ENCODE assay signal across 22 cellular contexts in the genomic region with DNA sequence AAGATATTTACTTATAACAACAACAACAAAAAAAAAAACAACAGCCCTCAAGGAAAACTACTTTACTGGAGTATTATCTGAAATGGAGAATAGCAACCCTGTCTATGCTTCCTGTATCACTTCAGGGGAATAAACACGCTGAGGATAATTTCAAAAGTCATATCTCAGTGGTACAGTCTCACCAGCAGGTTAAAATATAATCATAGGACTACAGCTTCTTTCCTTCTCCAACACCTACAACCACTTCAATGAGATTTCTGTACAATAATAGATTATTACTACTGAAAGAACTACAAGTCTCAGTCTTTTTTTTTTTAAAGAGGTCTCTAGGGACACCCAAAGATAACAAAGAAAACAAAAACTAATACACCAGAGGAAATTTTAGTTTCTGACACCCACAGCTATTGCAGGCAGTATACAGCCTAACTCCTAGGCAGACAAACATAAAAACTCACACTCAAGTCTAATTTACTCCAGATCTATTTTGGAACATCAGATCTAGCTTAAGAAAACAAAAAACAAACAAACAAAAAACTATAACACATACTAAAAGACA.
DNase-seq lines count a peak whose midpoint lies in the region; ATAC-seq and TF ChIP-seq lines count a peak whose summit lies in the region.
"Had no signal": no experiment of that assay in that cellular context is flagged by ENCODE, and none has a peak within 500 bp of the region (broad histone marks: within the 10 kb centered on the region; RNA-seq: fewer than 3 reads in every experiment).

No MANE protein-coding gene starts in this region.

- H3K9me3 ChIP-seq in SU-DHL-6 (ENCODE audit: insufficient read depth, low read length) = no peaks in the 10 kb centered on the region
- H3K9me3 ChIP-seq: A549; BE2C; BLaER1 treated with 17β-estradiol and CSF1 and Interleukin-3, amounts not matched to agents 10 nM and 100 nM had no signal

- no peak overlapping the region for H3K27ac ChIP-seq in SU-DHL-6 (ENCODE audit: low read depth, low read length)
- H3K27ac ChIP-seq: A549; BLaER1 treated with 17β-estradiol and CSF1 and Interleukin-3, amounts not matched to agents 10 nM and 100 nM had no signal

- no peaks in the 10 kb centered on the region for H3K27me3 ChIP-seq in SU-DHL-6 (ENCODE audit: low read length)
- H3K27me3 ChIP-seq: BE2C; BLaER1 treated with 17β-estradiol and CSF1 and Interleukin-3, amounts not matched to agents 10 nM and 100 nM had no signal

- H3K9me2 ChIP-seq in SU-DHL-6 (replicated peaks; ENCODE audit: insufficient read depth, low read length) = no peaks in the 10 kb centered on the region

- peaks cover 16% of the 10 kb centered on the region for H3K4me1 Mint-ChIP-seq in Calu3 (ENCODE audit: low read depth, unreplicated experiment)
- no peaks in the 10 kb centered on the region for H3K4me1 Mint-ChIP-seq in activated T-helper 1 cell treated with anti-CD3 and anti-CD28 coated beads, Interleukin-12 subunit alpha, Interleukin-12 subunit beta, Interleukin-2, Interleukin-4 antibody, amounts not matched to agents 30 ng/mL and 10 ng/mL and 1 ng/mL, durations not matched to agents 14 hours and 24 hours and 36 hours (ENCODE audit: low read depth)
- H3K4me1 Mint-ChIP-seq: CD14-positive monocyte; CD8-positive, alpha-beta memory T cell; GM23338; H9 had no signal

- H3K36me3 Mint-ChIP-seq in Calu3 (ENCODE audit: insufficient read depth, unreplicated experiment) = no peaks in the 10 kb centered on the region
- H3K36me3 Mint-ChIP-seq in activated T-helper 1 cell treated with anti-CD3 and anti-CD28 coated beads, Interleukin-12 subunit alpha, Interleukin-12 subunit beta, Interleukin-2, Interleukin-4 antibody, amounts not matched to agents 30 ng/mL and 10 ng/mL and 1 ng/mL, durations not matched to agents 14 hours and 24 hours and 36 hours (ENCODE audit: low read depth) = no peaks in the 10 kb centered on the region
- H3K36me3 Mint-ChIP-seq: CD14-positive monocyte; CD8-positive, alpha-beta memory T cell had no signal

- H3K4me3 Mint-ChIP-seq in Calu3 (ENCODE audit: low read depth, unreplicated experiment) = peak overlapping the region; percentile 33
- no peak overlapping the region for H3K4me3 Mint-ChIP-seq in activated T-helper 1 cell treated with anti-CD3 and anti-CD28 coated beads, Interleukin-12 subunit alpha, Interleukin-12 subunit beta, Interleukin-2, Interleukin-4 antibody, amounts not matched to agents 30 ng/mL and 10 ng/mL and 1 ng/mL, durations not matched to agents 14 hours and 24 hours and 36 hours
- H3K4me3 Mint-ChIP-seq: CD14-positive monocyte; CD4-positive, alpha-beta T cell; CD8-positive, alpha-beta memory T cell; GM23338; H9 had no signal

- no TSS peak for BruUV-seq in Calu3 (replicated peaks; lab: Mats Ljungman, UMichigan)

- no peak overlapping the region for H3K4me3 ChIP-seq in SU-DHL-6 (ENCODE audit: insufficient read depth, low read length, poor library complexity, severe bottlenecking)
- H3K4me3 ChIP-seq: A549; BLaER1 treated with 17β-estradiol and CSF1 and Interleukin-3, amounts not matched to agents 10 nM and 100 nM; GM23338 had no signal

- no peaks in the 10 kb centered on the region for H3F3A ChIP-seq in SU-DHL-6 (ENCODE audit: insufficient read depth)

- no peaks in the 10 kb centered on the region for H4K20me1 ChIP-seq in SU-DHL-6 (ENCODE audit: low read depth, low read length)
- H4K20me1 ChIP-seq: BLaER1 treated with 17β-estradiol and CSF1 and Interleukin-3, amounts not matched to agents 10 nM and 100 nM had no signal

- intact Hi-C loops in Calu3 (cut with micrococcal nuclease; ENCODE audit: unreplicated experiment) = no loop called here
- intact Hi-C loops in activated T-helper 1 cell treated with anti-CD3 and anti-CD28 coated beads, Interleukin-12 subunit alpha, Interleukin-12 subunit beta, Interleukin-2, Interleukin-4 antibody, amounts not matched to agents 30 ng/mL and 10 ng/mL and 1 ng/mL, durations not matched to agents 14 hours and 24 hours and 36 hours (cut with micrococcal nuclease) = no loop called here

- no peak for DNase-seq in Calu3
- peak; percentile 32 for DNase-seq in NCI-H748 (lab: John Stamatoyannopoulos, UW; ENCODE audit: unreplicated experiment)
- DNase-seq in activated T-helper 1 cell treated with anti-CD3 and anti-CD28 coated beads, Interleukin-12 subunit alpha, Interleukin-12 subunit beta, Interleukin-2, Interleukin-4 antibody, amounts not matched to agents 30 ng/mL and 10 ng/mL and 1 ng/mL, durations not matched to agents 14 hours and 24 hours and 36 hours (ENCODE audit: low spot score) = no peak
- DNase-seq: 8988T; ACHN; AML-193; BE2C; CD4-positive, alpha-beta T cell; CD8-positive, alpha-beta memory T cell; DMS53; DMS79 treated with DMSO at 0.1 percent for 48 hours; GF-D8; H9 had no signal

- TF ChIP-seq CTCF in Calu3 (IDR thresholded peaks at IDR 0.05; ENCODE audit: unreplicated experiment) = no peak
- no peak for TF ChIP-seq CTCF in SU-DHL-6 (IDR thresholded peaks at IDR 0.05; ENCODE audit: insufficient read depth, low read length, poor library complexity, severe bottlenecking)

- no peaks in the 10 kb centered on the region for H3K79me2 ChIP-seq in SU-DHL-6 (ENCODE audit: insufficient read depth, low read length)

- peak overlapping the region; percentile 29 for H3K4me2 ChIP-seq in SU-DHL-6 (ENCODE audit: low read depth, low read length, poor library complexity, severe bottlenecking)
- H3K4me2 ChIP-seq: A549; BLaER1 treated with 17β-estradiol and CSF1 and Interleukin-3, amounts not matched to agents 10 nM and 100 nM; GM23338 had no signal

- H3K9ac ChIP-seq in SU-DHL-6 (ENCODE audit: low read length) = no peak overlapping the region
- H3K9ac ChIP-seq: BLaER1 treated with 17β-estradiol and CSF1 and Interleukin-3, amounts not matched to agents 10 nM and 100 nM had no signal

- CTCF ChIA-PET in Calu3 (lab: Charles Lee) = no interaction called here

- H2AFZ ChIP-seq in SU-DHL-6 (ENCODE audit: low read depth, low read length, severe bottlenecking) = peak overlapping the region; percentile 32

- H3K27ac Mint-ChIP-seq in Calu3 (ENCODE audit: unreplicated experiment) = peak overlapping the region; percentile 55
- H3K27ac Mint-ChIP-seq in activated T-helper 1 cell treated with anti-CD3 and anti-CD28 coated beads, Interleukin-12 subunit alpha, Interleukin-12 subunit beta, Interleukin-2, Interleukin-4 antibody, amounts not matched to agents 30 ng/mL and 10 ng/mL and 1 ng/mL, durations not matched to agents 14 hours and 24 hours and 36 hours = no peak overlapping the region
- H3K27ac Mint-ChIP-seq: CD4-positive, alpha-beta T cell; CD8-positive, alpha-beta memory T cell; GM23338 had no signal

- H3K9me3 Mint-ChIP-seq in Calu3 (ENCODE audit: low read depth, unreplicated experiment) = no peaks in the 10 kb centered on the region
- H3K9me3 Mint-ChIP-seq in activated T-helper 1 cell treated with anti-CD3 and anti-CD28 coated beads, Interleukin-12 subunit alpha, Interleukin-12 subunit beta, Interleukin-2, Interleukin-4 antibody, amounts not matched to agents 30 ng/mL and 10 ng/mL and 1 ng/mL, durations not matched to agents 14 hours and 24 hours and 36 hours = peaks cover 8% of the 10 kb centered on the region
- H3K9me3 Mint-ChIP-seq: GM23338, H9 had no signal

- ATAC-seq in GM18868 (IDR thresholded peaks at IDR 0.05; ENCODE audit: unreplicated experiment) (peak; percentile 61), GM19324 (IDR thresholded peaks at IDR 0.05; ENCODE audit: low FRiP score, unreplicated experiment) (no peak), GM18907 (IDR thresholded peaks at IDR 0.05; ENCODE audit: unreplicated experiment) (no peak)
- ATAC-seq: A549, GM23338, HCT116 had no signal

- no peaks in the 10 kb centered on the region for H3K36me3 ChIP-seq in SU-DHL-6 (ENCODE audit: low read length)
- H3K36me3 ChIP-seq: BE2C; BLaER1 treated with 17β-estradiol and CSF1 and Interleukin-3, amounts not matched to agents 10 nM and 100 nM had no signal

- no peaks in the 10 kb centered on the region for H3K27me3 Mint-ChIP-seq in Calu3 (ENCODE audit: unreplicated experiment)
- H3K27me3 Mint-ChIP-seq in activated T-helper 1 cell treated with anti-CD3 and anti-CD28 coated beads, Interleukin-12 subunit alpha, Interleukin-12 subunit beta, Interleukin-2, Interleukin-4 antibody, amounts not matched to agents 30 ng/mL and 10 ng/mL and 1 ng/mL, durations not matched to agents 14 hours and 24 hours and 36 hours (ENCODE audit: insufficient read depth) = no peaks in the 10 kb centered on the region
- H3K27me3 Mint-ChIP-seq: CD4-positive, alpha-beta T cell; CD8-positive, alpha-beta memory T cell had no signal
